ENCODE assay signal across 2 cellular contexts in genomic region chr13:20924758-20925394, GRCh38.
TF ChIP-seq lines count a peak whose summit lies in the region.

No MANE protein-coding gene starts in this region.

TF ChIP-seq in HCT116, 20 proteins besides CTCF, POLR2A, EP300 and RAD21:
- no peak for TF ChIP-seq JUND (IDR thresholded peaks at IDR 0.05)
- no peak for TF ChIP-seq CEBPB (IDR thresholded peaks at IDR 0.05; ENCODE audit: low read depth)
- no peak for TF ChIP-seq EGR1 (IDR thresholded peaks at IDR 0.05; ENCODE audit: low read depth)
- no peak for TF ChIP-seq SP1 (IDR thresholded peaks at IDR 0.05; ENCODE audit: low read depth)
- TF ChIP-seq REST (IDR thresholded peaks at IDR 0.05; ENCODE audit: low read depth) = no peak
- TF ChIP-seq ZBTB33 (IDR thresholded peaks at IDR 0.05; ENCODE audit: extremely low read depth, insufficient replicate concordance, low read length) = no peak
- TF ChIP-seq POLR2AphosphoS5 (IDR thresholded peaks at IDR 0.05; ENCODE audit: low read depth, low read length) = no peak
- TF ChIP-seq CBX3 (IDR thresholded peaks at IDR 0.05; ENCODE audit: low read depth) = no peak
- TF ChIP-seq TCF7L2 (IDR thresholded peaks at IDR 0.05; ENCODE audit: borderline replicate concordance, extremely low read depth, insufficient read depth, insufficient read length) = no peak
- no peak for TF ChIP-seq SRF (IDR thresholded peaks at IDR 0.05; ENCODE audit: low read depth)
- TF ChIP-seq ELF1 (IDR thresholded peaks at IDR 0.05; ENCODE audit: borderline replicate concordance, low read depth) = no peak
- no peak for TF ChIP-seq ZFX (IDR thresholded peaks at IDR 0.05)
- no peak for TF ChIP-seq ZNF274 (IDR thresholded peaks at IDR 0.05; ENCODE audit: low read depth, low read length)
- no peak for TF ChIP-seq SIN3A (IDR thresholded peaks at IDR 0.05; ENCODE audit: low read depth)
- no peak for TF ChIP-seq ATF3 (IDR thresholded peaks at IDR 0.05)
- TF ChIP-seq EZH2 (IDR thresholded peaks at IDR 0.05) = no peak
- TF ChIP-seq MAX (IDR thresholded peaks at IDR 0.05) = no peak

TF ChIP-seq in H1, 55 proteins besides CTCF, POLR2A, EP300 and RAD21:
- TF ChIP-seq EZH2 (IDR thresholded peaks at IDR 0.05; ENCODE audit: low read depth, low read length, severe bottlenecking) (no peak), SIN3A (conservative IDR thresholded peaks at IDR 0.05 in 1 of 2, IDR thresholded peaks at IDR 0.05 in 1 of 2; ENCODE audit: low read depth in 1 of 2, low read length in 2 of 2) (no peak), HDAC2 (IDR thresholded peaks at IDR 0.05; ENCODE audit: borderline replicate concordance in 1 of 2, low read depth in 2 of 2, low read length in 2 of 2) (no peak), CEBPB (IDR thresholded peaks at IDR 0.05; ENCODE audit: low read depth, low read length) (no peak), RBBP5 (IDR thresholded peaks at IDR 0.05; ENCODE audit: borderline replicate concordance, low read depth, low read length) (no peak), USF2 (IDR thresholded peaks at IDR 0.05; ENCODE audit: low read length) (no peak), GABPA (IDR thresholded peaks at IDR 0.05; ENCODE audit: borderline replicate concordance, insufficient read depth, low read length) (no peak), SRF (IDR thresholded peaks at IDR 0.05; ENCODE audit: low read depth, low read length) (no peak), PHF8 (conservative IDR thresholded peaks at IDR 0.05; ENCODE audit: low read depth, low read length) (no peak), SIX5 (IDR thresholded peaks at IDR 0.05; ENCODE audit: low read depth, low read length) (no peak)
